14 cellular contexts compared by ENCODE assay signal in the genomic region with DNA sequence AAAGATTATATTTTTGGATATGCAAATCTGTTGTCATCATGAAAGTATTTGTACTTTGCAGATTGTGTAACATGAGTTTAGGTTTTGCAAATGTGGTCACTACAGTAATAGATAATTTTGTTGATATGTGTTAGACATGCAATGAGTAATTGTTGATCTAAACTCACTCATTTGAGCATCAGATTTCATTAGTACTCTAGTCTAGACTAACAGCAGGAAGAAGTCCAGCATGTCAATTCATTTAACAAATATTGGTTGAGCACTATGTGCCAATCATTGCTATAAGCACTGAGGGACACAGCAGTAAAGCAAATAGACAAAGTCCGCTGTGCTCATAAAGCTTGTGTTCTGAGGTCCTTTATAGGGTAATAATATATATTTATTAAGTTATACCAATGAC.
DNase-seq lines count a peak whose midpoint lies in the region; FAIRE-seq and TF ChIP-seq lines count a peak whose summit lies in the region.
"Had no signal": no experiment of that assay in that cellular context is flagged by ENCODE, and none has a peak within 500 bp of the region (broad histone marks: within the 10 kb centered on the region; RNA-seq: fewer than 3 reads in every experiment).

No MANE protein-coding gene starts in this region.

- H3K9me3 ChIP-seq in mammary epithelial cell (replicated peaks; ENCODE audit: insufficient read depth, low read length) (no peaks in the 10 kb centered on the region), kidney (ENCODE audit: control insufficient read depth in 1 of 2, low read length in 2 of 2) (no peaks in the 10 kb centered on the region)
- H3K9me3 ChIP-seq: thoracic aorta had no signal

- WGBS in mammary epithelial cell (ENCODE audit: low coverage, missing lambda C conversion rate), result 86% methylated on average over 1 of the region's 1 CpG

- no peaks in the 10 kb centered on the region for H3K79me2 ChIP-seq in mammary epithelial cell (ENCODE audit: insufficient read depth, low read length)

- peak; percentile 41 for DNase-seq in DMS153 (lab: John Stamatoyannopoulos, UW)
- DNase-seq in DMS153 treated with DMSO at 0.1 percent for 48 hours (lab: John Stamatoyannopoulos, UW; ENCODE audit: unreplicated experiment), result no peak
- peak; percentile 20 for DNase-seq in mammary epithelial cell
- DNase-seq in inferior parietal cortex (ENCODE audit: extremely low spot score), result peak; percentile 68
- no peak for DNase-seq in cerebellum (ENCODE audit: low spot score)
- DNase-seq in COLO668 (lab: John Stamatoyannopoulos, UW; ENCODE audit: unreplicated experiment), result no peak
- no peak for DNase-seq in kidney
- DNase-seq: 8988T; activated CD4-positive, alpha-beta T cell treated with anti-CD3 and anti-CD28 coated beads, Interleukin-2, amount 10 ng/mL, durations not matched to agents 24 days and 14 days; aorta; NCI-H226; nucleus accumbens had no signal

- H3K27me3 ChIP-seq in mammary epithelial cell (ENCODE audit: insufficient read depth, low read length), result no peaks in the 10 kb centered on the region

- in situ Hi-C loops in mammary epithelial cell (cut with MboI; ENCODE audit: low sequenced_read_pairs in 2 of 2), result loop anchor here (10.0 kb wide), 1 partner anchor 245 kb away; no protein-coding TSS in a partner anchor

- FAIRE-seq in kidney (lab: Jason Lieb, UNC), result no peak

- H3K4me1 ChIP-seq in mammary epithelial cell (ENCODE audit: insufficient read depth, low read length) (no peaks in the 10 kb centered on the region), kidney (ENCODE audit: control insufficient read depth in 1 of 2, insufficient read depth in 1 of 2, low read depth in 1 of 2, low read length in 2 of 2) (no peaks in the 10 kb centered on the region)

- H3K9ac ChIP-seq in mammary epithelial cell (ENCODE audit: insufficient read depth, low read length), result no peak overlapping the region
- no peak overlapping the region for H3K9ac ChIP-seq in kidney (ENCODE audit: low read length in 2 of 2)

- H4K20me1 ChIP-seq in mammary epithelial cell (ENCODE audit: insufficient read depth, low read length), result no peaks in the 10 kb centered on the region

- CTCF ChIA-PET in mammary epithelial cell (lab: Charles Lee; ENCODE audit: low non-redundant PET), result interaction anchor here (1.0 kb wide), 1 partner anchor 362 kb away, joined by 5 read pairs; no protein-coding TSS in a partner anchor

- H3K4me3 ChIP-seq in mammary epithelial cell (replicated peaks in 1 of 3; ENCODE audit: insufficient read depth in 1 of 3, low read depth in 2 of 3, low read length in 3 of 3), result no peak overlapping the region
- H3K4me3 ChIP-seq in kidney (ENCODE audit: low read length in 2 of 2), result no peak overlapping the region
- H3K4me3 ChIP-seq: thoracic aorta had no signal

- H3K36me3 ChIP-seq in mammary epithelial cell (ENCODE audit: insufficient read depth, low read length) (no peaks in the 10 kb centered on the region), kidney (ENCODE audit: control insufficient read depth in 1 of 2, insufficient read depth in 2 of 2, low read length in 2 of 2) (no peaks in the 10 kb centered on the region)
- H3K36me3 ChIP-seq: thoracic aorta had no signal

- H3K27ac ChIP-seq in mammary epithelial cell (ENCODE audit: insufficient read depth, low read depth, low read length) (no peak overlapping the region), temporal lobe (ENCODE audit: low read depth, low read length) (peak overlapping the region; percentile 56), kidney (ENCODE audit: low read depth in 2 of 2, low read length in 2 of 2) (no peak overlapping the region)
- H3K27ac ChIP-seq: thoracic aorta had no signal

- intact Hi-C loops in mammary epithelial cell (cut with micrococcal nuclease), result loop anchor here (5.0 kb wide), 1 partner anchor 527 kb away; no protein-coding TSS in a partner anchor
- intact Hi-C loops in kidney (cut with DNase I), result loop anchor here (10.0 kb wide), 1 partner anchor 245 kb away; no protein-coding TSS in a partner anchor

- H2AFZ ChIP-seq in mammary epithelial cell (ENCODE audit: low read depth, low read length), result no peak overlapping the region

- dilution Hi-C loops in mammary epithelial cell (cut with HindIII; ENCODE audit: low sequenced_read_pairs), result no loop called here

- BruUV-seq in mammary epithelial cell (replicated peaks; lab: Mats Ljungman, UMichigan), result no TSS peak

- no peak for TF ChIP-seq CTCF in mammary epithelial cell (conservative IDR thresholded peaks at IDR 0.05 in 1 of 2, IDR thresholded peaks at IDR 0.05 in 1 of 2; ENCODE audit: extremely low read depth in 1 of 2, insufficient read depth in 1 of 2, low read depth in 1 of 2, low read length in 2 of 2)
- no peak for TF ChIP-seq CTCF in kidney (IDR thresholded peaks at IDR 0.05; ENCODE audit: borderline replicate concordance, extremely low read depth, insufficient read depth)

- no peak overlapping the region for H3K4me2 ChIP-seq in mammary epithelial cell (ENCODE audit: insufficient read depth, low read depth, low read length)

Comparison
In these comparisons a context has a peak if more than half of its experiments do, and no peak if none do; other contexts are left out.
1. DNase-seq: peak in DMS153 (single experiment), mammary epithelial cell (single experiment) and inferior parietal cortex (single experiment); none in DMS153 treated with DMSO at 0.1 percent for 48 hours (single experiment), cerebellum (single experiment), COLO668 (single experiment) and kidney (single experiment).